In genomic region chr12:110312581-110313360, GRCh38 we compare ENCODE assay signal across 9 cellular contexts. TPM values are rescaled to one million over a fixed set of nuclear protein-coding genes. Genes with fewer than 3 reads are reported as not detected.
A peak's percentile ranks its signal among the peaks of the same experiment; 100 is the strongest.
DNase-seq lines count a peak whose midpoint lies in the region; ATAC-seq, FAIRE-seq and TF ChIP-seq lines count a peak whose summit lies in the region.
"Had no signal": no experiment of that assay in that cellular context is flagged by ENCODE, and none has a peak within 500 bp of the region (broad histone marks: within the 10 kb centered on the region; RNA-seq: fewer than 3 reads in every experiment).

No MANE protein-coding gene starts in this region.

- ATAC-seq in pancreas (peak; percentile 36 to 77 (median 62)), GM21723 (IDR thresholded peaks at IDR 0.05; ENCODE audit: unreplicated experiment) (no peak), HG02870 (IDR thresholded peaks at IDR 0.05; ENCODE audit: unreplicated experiment) (no peak)

- H3K18ac ChIP-seq in H1 (ENCODE audit: extremely low read depth, low read length), result no peak overlapping the region

- H3K9me3 ChIP-seq in H1 (ENCODE audit: insufficient read depth in 2 of 2, low read depth in 1 of 2, low read length in 1 of 2), result no peaks in the 10 kb centered on the region
- H3K9me3 ChIP-seq in pancreas, result no peaks in the 10 kb centered on the region
- H3K9me3 ChIP-seq: heart left ventricle had no signal

- DNase-seq in Daoy (ENCODE audit: low read depth) (peak; percentile 64), OCI-M1 (lab: John Stamatoyannopoulos, UW) (peak; percentile 42), H1 (ENCODE audit: low read depth in 1 of 2, low spot score in 2 of 2) (peak in 1 of 2 experiments; percentile 14), pancreas (no peak), SW480 (ENCODE audit: low spot score) (no peak)
- DNase-seq in stimulated activated CD4-positive, alpha-beta T cell treated with anti-CD3 and anti-CD28 coated beads, Interleukin-4, amount 100 ng/mL, for 4 hours, result no peak
- DNase-seq: heart left ventricle had no signal

- H2AK5ac ChIP-seq in H1 (ENCODE audit: low read depth, low read length), result no peak overlapping the region

- no peak overlapping the region for H4K91ac ChIP-seq in H1 (replicated peaks; ENCODE audit: insufficient read length, low read length)

- no peak overlapping the region for H3K4me2 ChIP-seq in H1 (ENCODE audit: insufficient read depth in 1 of 2, low read depth in 2 of 2, low read length in 2 of 2)

- H3K9ac ChIP-seq in H1 (replicated peaks in 1 of 4; ENCODE audit: extremely low read depth in 1 of 4, low read depth in 3 of 4, low read length in 3 of 4), result no peak overlapping the region

- WGBS in H1 (ENCODE audit: extremely low coverage in 1 of 2, insufficient coverage in 1 of 2, insufficient read length in 1 of 2, insufficient replicate concordance in 2 of 2, low coverage in 1 of 2, low lambda C conversion rate in 2 of 2, missing lambda C conversion rate in 1 of 2), 2 experiments, result 87% methylated on average over 8 of the region's 10 CpGs; no CpG with 5 or more reads in 1 of the 2 experiments
- WGBS in pancreas, 2 donors, result 88 to 92% methylated on average over 9 to 10 of the region's 10 CpGs

- H3K27ac ChIP-seq in H1 (ENCODE audit: low read depth, low read length), result no peak overlapping the region
- H3K27ac ChIP-seq in pancreas, result peak overlapping the region in 2 of 4 donors; percentile 32 to 46

- TF ChIP-seq EP300 in H1 (IDR thresholded peaks at IDR 0.05; ENCODE audit: borderline replicate concordance in 1 of 2, low read depth in 2 of 2, low read length in 2 of 2), result no peak

- no peak for FAIRE-seq in H1 (lab: Jason Lieb, UNC)
- FAIRE-seq in pancreas (lab: Jason Lieb, UNC), result no peak

- H3K27me3 ChIP-seq in H1 (replicated peaks in 1 of 4; ENCODE audit: control insufficient read depth in 3 of 4, extremely low read depth in 1 of 4, insufficient read depth in 3 of 4, low read length in 3 of 4) (no peaks in the 10 kb centered on the region), pancreas (no peaks in the 10 kb centered on the region)
- H3K27me3 ChIP-seq: heart left ventricle had no signal

- H2BK5ac ChIP-seq in H1 (ENCODE audit: low read depth, low read length), result no peak overlapping the region

- intact Hi-C loops in pancreas (cut with DNase I), result no loop called here

- no peak for TF ChIP-seq RAD21 in H1 (IDR thresholded peaks at IDR 0.05 in 1 of 2, conservative IDR thresholded peaks at IDR 0.05 in 1 of 2; ENCODE audit: low read depth in 2 of 2, low read length in 2 of 2)

- no peak overlapping the region for H3K23ac ChIP-seq in H1 (ENCODE audit: insufficient read length)

- TF ChIP-seq CTCF in H1 (IDR thresholded peaks at IDR 0.05; ENCODE audit: control extremely low read depth in 1 of 3, insufficient read depth in 1 of 3, low read depth in 1 of 3, low read length in 3 of 3), result no peak
- no peak for TF ChIP-seq CTCF in pancreas (IDR thresholded peaks at IDR 0.05)

- TF ChIP-seq POLR2A in H1 (IDR thresholded peaks at IDR 0.05; ENCODE audit: control extremely low read depth in 1 of 2, low read depth in 2 of 2, low read length in 2 of 2), result no peak

- no peak overlapping the region for H3K4ac ChIP-seq in H1 (replicated peaks; ENCODE audit: insufficient read length, low read depth, low read length)

- H2BK12ac ChIP-seq in H1 (ENCODE audit: low read depth, low read length), result no peak overlapping the region

- H2BK15ac ChIP-seq in H1 (ENCODE audit: low read length), result no peak overlapping the region

- peaks cover 0 to 18% (median 0%) of the 10 kb centered on the region in 4 experiments; a peak in 4 of 8 replicates for H3K36me3 ChIP-seq in H1 (ENCODE audit: control insufficient read depth in 2 of 4, insufficient read depth in 4 of 4, low read length in 3 of 4)
- H3K36me3 ChIP-seq in pancreas, result no peaks in the 10 kb centered on the region

- H3K79me2 ChIP-seq in H1 (ENCODE audit: control insufficient read depth in 1 of 2, insufficient read depth in 2 of 2, low read length in 2 of 2), result peaks cover 6 to 89% of the 10 kb centered on the region in 2 experiments; a peak in 3 of 4 replicates

- H3K23me2 ChIP-seq in H1 (ENCODE audit: low read depth, low read length), result no peaks in the 10 kb centered on the region

- no peak overlapping the region for H4K8ac ChIP-seq in H1 (ENCODE audit: extremely low read depth, insufficient read depth, low read length)

- H3K4me3 ChIP-seq in H1 (ENCODE audit: extremely low read depth in 1 of 4, insufficient read depth in 2 of 4, low read depth in 3 of 4, low read length in 4 of 4) (no peak overlapping the region), pancreas (no peak overlapping the region)
- H3K4me3 ChIP-seq: heart left ventricle had no signal

- H4K20me1 ChIP-seq in H1 (replicated peaks in 1 of 2; ENCODE audit: control insufficient read depth in 1 of 2, insufficient read depth in 2 of 2, low read length in 2 of 2), result peaks cover 4 to 11% of the 10 kb centered on the region in 2 experiments

- H4K5ac ChIP-seq in H1 (ENCODE audit: insufficient read length, low read depth, low read length), result no peak overlapping the region

- CTCF ChIA-PET in H1 (lab: Charles Lee; ENCODE audit: partially characterized antibody), result interaction anchor here (1.0 to 1.4 kb wide), 4 partner anchors 19 to 211 kb away, joined by 3 to 6 read pairs (median 4); no protein-coding TSS in a partner anchor

- no peak overlapping the region for H3K14ac ChIP-seq in H1 (ENCODE audit: insufficient read length)

- H3K56ac ChIP-seq in H1 (replicated peaks; ENCODE audit: insufficient read length, low read depth, low read length), result no peak overlapping the region

- peaks cover 2% of the 10 kb centered on the region; the same call in 1 of the 2 replicates for H3K79me1 ChIP-seq in H1 (ENCODE audit: low read depth, low read length)

- no peak overlapping the region for H2BK20ac ChIP-seq in H1 (ENCODE audit: low read length)

- no peaks in the 10 kb centered on the region for H3K4me1 ChIP-seq in H1 (replicated peaks in 1 of 4; ENCODE audit: control insufficient read depth in 3 of 4, insufficient read depth in 4 of 4, low read length in 3 of 4)
- peaks cover 0 to 23% (median 5%) of the 10 kb centered on the region in 3 donors for H3K4me1 ChIP-seq in pancreas

- POLR2A ChIA-PET in H1 (lab: Charles Lee; ENCODE audit: partially characterized antibody), result interaction anchor here (0.6 to 1.1 kb wide), 5 partner anchors 18 to 293 kb away, joined by 3 to 4 read pairs (median 3); partner anchors contain the start of gene IFT81

- no peak overlapping the region for H2BK120ac ChIP-seq in H1 (replicated peaks; ENCODE audit: low read depth, low read length)

- H2AFZ ChIP-seq in H1 (ENCODE audit: low read length), result no peak overlapping the region

TF ChIP-seq in H1, 55 proteins besides CTCF, POLR2A, EP300 and RAD21:
- no peak for TF ChIP-seq RNF2 (IDR thresholded peaks at IDR 0.05; ENCODE audit: borderline replicate concordance, low read depth, low read length, missing control alignments, poor library complexity, severe bottlenecking)
- TF ChIP-seq TAF1 (IDR thresholded peaks at IDR 0.05; ENCODE audit: low read depth, low read length), result no peak
- TF ChIP-seq CEBPB (IDR thresholded peaks at IDR 0.05; ENCODE audit: low read depth, low read length), result peak; percentile 54; the same call in 1 of the 2 replicates
- TF ChIP-seq HDAC6 (IDR thresholded peaks at IDR 0.05; ENCODE audit: low read depth, low read length), result no peak

RNA-seq across cellular contexts. Expression of gene ATP2A2, which starts 31.7 kb away (rescaled TPM):
- total RNA-seq in Daoy (2014; rRNA removed; shearing (Covaris generic)), result 82.2 and 106 TPM in 2 replicates
- 271 and 275 TPM in 2 replicates for total RNA-seq in H1 (2021; fragmentation: NEBNext Ultra II Directional; extraction: Animal tissue kit (Norgen Biotek cat#: 25700))
- polyA plus RNA-seq in H1 (2011; rRNA removed) (86.1 and 108 TPM in 2 replicates), pancreas (10 to 100 TPM; 16.3 to 36.7 TPM)
- polyA plus RNA-seq in H1 (2011; cell fraction: cytosol; rRNA removed), result 68.1 TPM
- 223 TPM for polyA plus RNA-seq in H1 (2011; cell fraction: nucleus; rRNA removed)
- polyA plus RNA-seq in H1 (2012, experiment 1 of 2), result 156 to 188 TPM (median 182 TPM) in 4 replicates
- polyA plus RNA-seq in H1 (2012, experiment 2 of 2), result 31.3 TPM
- polyA plus RNA-seq in H1 (2013, experiment 1 of 2), result 215 TPM
- 215 TPM for polyA plus RNA-seq in H1 (2013, experiment 2 of 2)
- 236 and 249 TPM in 2 replicates for polyA minus RNA-seq in H1 (2011; rRNA and poly(A)+ RNA removed)
- 106 TPM for polyA minus RNA-seq in H1 (2011; cell fraction: cytosol; rRNA and poly(A)+ RNA removed)
- 156 TPM for polyA minus RNA-seq in H1 (2011; cell fraction: nucleus; rRNA and poly(A)+ RNA removed)
- 10 to 100 TPM; 35.0 to 79.7 (median 60.3) TPM for total RNA-seq in pancreas

Comparison
In these comparisons a context has a peak if more than half of its experiments do, and no peak if none do; other contexts are left out.
1. DNase-seq: peak in Daoy (single experiment) and OCI-M1 (single experiment); none in pancreas (0 of 6), stimulated activated CD4-positive, alpha-beta T cell treated with anti-CD3 and anti-CD28 coated beads, Interleukin-4, amount 100 ng/mL, for 4 hours (0 of 2) and SW480 (single experiment).
2. ATAC-seq: peak in pancreas (4 of 4); none in GM21723 (single experiment) and HG02870 (single experiment).